Comparison of ENCODE assay signal across 8 cellular contexts in the genomic region with DNA sequence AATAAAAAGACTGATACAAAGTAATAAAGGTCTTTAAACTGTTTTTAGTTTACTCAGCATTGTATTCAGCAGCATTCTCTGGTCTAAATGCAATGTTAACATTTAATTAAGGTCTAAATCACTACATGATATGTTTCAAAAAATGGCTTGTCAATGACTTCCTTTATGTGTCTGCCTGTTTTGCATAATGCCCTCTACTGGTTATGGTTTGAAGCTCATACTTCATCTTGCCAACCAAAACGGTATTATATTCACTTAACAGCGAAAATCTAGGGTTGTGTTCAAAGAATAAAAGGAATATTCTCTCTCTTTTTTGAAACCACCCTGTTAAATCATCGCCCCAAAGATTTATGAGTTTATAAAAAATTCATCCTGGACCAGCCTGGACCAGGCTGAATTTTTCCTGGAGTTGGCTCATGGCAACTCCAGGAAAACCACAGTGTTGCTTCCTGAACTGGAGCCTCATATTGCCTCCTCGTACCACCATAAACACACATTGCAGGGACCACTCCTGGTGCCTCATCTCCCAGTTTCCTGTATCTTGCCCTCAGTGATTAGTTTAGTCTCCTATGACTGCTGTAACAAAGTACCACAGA. TPM values are rescaled to one million over a fixed set of nuclear protein-coding genes. Genes with fewer than 3 reads are reported as not detected.
DNase-seq lines count a peak whose midpoint lies in the region; ATAC-seq and TF ChIP-seq lines count a peak whose summit lies in the region.

No MANE protein-coding gene starts in this region.

- ATAC-seq in HG03159 (IDR thresholded peaks at IDR 0.05; ENCODE audit: unreplicated experiment) (peak; percentile 72), left lobe of liver (peak; percentile 60)

- H3K4me3 ChIP-seq in SK-N-SH (ENCODE audit: low read depth in 2 of 2, low read length in 1 of 2) (no peak overlapping the region), prostate gland (no peak overlapping the region)

- H2AFZ ChIP-seq in SK-N-SH (ENCODE audit: low read depth) = no peak overlapping the region

- TF ChIP-seq POLR2A in prostate gland (IDR thresholded peaks at IDR 0.05) = no peak

- intact Hi-C loops in prostate gland (cut with DNase I) = no loop called here

- H3K9me2 ChIP-seq in SK-N-SH = no peaks in the 10 kb centered on the region

- H3K9ac ChIP-seq in SK-N-SH = no peak overlapping the region

- no peaks in the 10 kb centered on the region for H3K4me1 ChIP-seq in SK-N-SH (ENCODE audit: control insufficient read depth in 1 of 2, insufficient read depth in 2 of 2, low read depth in 1 of 2, low read length in 1 of 2)
- H3K4me1 ChIP-seq in prostate gland (replicated peaks) = no peaks in the 10 kb centered on the region

- H4K20me1 ChIP-seq in SK-N-SH (ENCODE audit: insufficient read depth) = no peaks in the 10 kb centered on the region

- DNase-seq in COLO829 (ENCODE audit: low spot score) = peak; percentile 76
- no peak for DNase-seq in SK-N-SH
- DNase-seq in left lobe of liver (ENCODE audit: low spot score) = no peak
- no peak for DNase-seq in activated gamma-delta T cell (lab: John Stamatoyannopoulos, UW)
- no peak for DNase-seq in hepatic stellate cell (ENCODE audit: low spot score)
- no peak for DNase-seq in prostate gland (ENCODE audit: low spot score)
- no peak for DNase-seq in amygdala (lab: John Stamatoyannopoulos, UW)

- H3K27me3 ChIP-seq in SK-N-SH (ENCODE audit: insufficient read depth) (no peaks in the 10 kb centered on the region), prostate gland (replicated peaks; ENCODE audit: insufficient read depth) (no peaks in the 10 kb centered on the region)

- no peak for TF ChIP-seq EP300 in SK-N-SH (IDR thresholded peaks at IDR 0.05; ENCODE audit: borderline replicate concordance in 1 of 2, low read depth in 1 of 2, low read length in 1 of 2)

- H3F3A ChIP-seq in SK-N-SH (replicated peaks; ENCODE audit: insufficient read depth) = no peaks in the 10 kb centered on the region

- POLR2A ChIA-PET in SK-N-SH (lab: Yijun Ruan, JAX) = no interaction called here

- WGBS in SK-N-SH (ENCODE audit: low lambda C conversion rate) = 49% methylated on average over 4 of the region's 4 CpGs
- 81% methylated on average over 4 of the region's 4 CpGs for WGBS in prostate gland

- CTCF ChIA-PET in SK-N-SH (lab: Yijun Ruan, JAX) = interaction anchor here (0.7 to 1.0 kb wide), 4 partner anchors 10 to 124 kb away, joined by 3 to 7 read pairs (median 3); no protein-coding TSS in a partner anchor

- no peak overlapping the region for H3K27ac ChIP-seq in SK-N-SH (ENCODE audit: low read depth in 2 of 2, low read length in 1 of 2)
- no peak overlapping the region for H3K27ac ChIP-seq in prostate gland

- peak; percentile 56 for TF ChIP-seq CTCF in SK-N-SH (IDR thresholded peaks at IDR 0.05)
- no peak for TF ChIP-seq CTCF in prostate gland (IDR thresholded peaks at IDR 0.05)

- H3K36me3 ChIP-seq in SK-N-SH (replicated peaks in 1 of 2; ENCODE audit: control insufficient read depth in 1 of 2, insufficient read depth in 2 of 2, low read length in 1 of 2) = no peaks in the 10 kb centered on the region
- H3K36me3 ChIP-seq in prostate gland = no peaks in the 10 kb centered on the region

- H3K4me2 ChIP-seq in SK-N-SH = no peak overlapping the region

- no peak for TF ChIP-seq RAD21 in SK-N-SH (IDR thresholded peaks at IDR 0.05; ENCODE audit: low read length)

- no peaks in the 10 kb centered on the region for H3K9me3 ChIP-seq in SK-N-SH
- no peaks in the 10 kb centered on the region for H3K9me3 ChIP-seq in prostate gland

- H3K79me2 ChIP-seq in SK-N-SH (ENCODE audit: insufficient read depth) = no peaks in the 10 kb centered on the region

TF ChIP-seq in SK-N-SH, 30 proteins besides CTCF, POLR2A, EP300 and RAD21:
- TF ChIP-seq SIN3A (IDR thresholded peaks at IDR 0.05; ENCODE audit: borderline replicate concordance, low read depth, low read length) = no peak
- no peak for TF ChIP-seq RXRA (IDR thresholded peaks at IDR 0.05; ENCODE audit: borderline replicate concordance, low read depth)
- no peak for TF ChIP-seq TEAD4 (IDR thresholded peaks at IDR 0.05; ENCODE audit: borderline replicate concordance, insufficient read depth)
- no peak for TF ChIP-seq FOXJ3 (CRISPR knock-in tag; IDR thresholded peaks at IDR 0.05)
- TF ChIP-seq MEF2A (IDR thresholded peaks at IDR 0.05; ENCODE audit: borderline replicate concordance, low read depth) = no peak
- TF ChIP-seq TCF12 (IDR thresholded peaks at IDR 0.05) = no peak
- no peak for TF ChIP-seq JUND (IDR thresholded peaks at IDR 0.05)
- TF ChIP-seq, protein P1, sequence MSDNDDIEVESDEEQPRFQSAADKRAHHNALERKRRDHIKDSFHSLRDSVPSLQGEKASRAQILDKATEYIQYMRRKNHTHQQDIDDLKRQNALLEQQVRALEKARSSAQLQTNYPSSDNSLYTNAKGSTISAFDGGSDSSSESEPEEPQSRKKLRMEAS (IDR thresholded peaks at IDR 0.05; ENCODE audit: low read depth) = no peak
- TF ChIP-seq, protein P2, sequence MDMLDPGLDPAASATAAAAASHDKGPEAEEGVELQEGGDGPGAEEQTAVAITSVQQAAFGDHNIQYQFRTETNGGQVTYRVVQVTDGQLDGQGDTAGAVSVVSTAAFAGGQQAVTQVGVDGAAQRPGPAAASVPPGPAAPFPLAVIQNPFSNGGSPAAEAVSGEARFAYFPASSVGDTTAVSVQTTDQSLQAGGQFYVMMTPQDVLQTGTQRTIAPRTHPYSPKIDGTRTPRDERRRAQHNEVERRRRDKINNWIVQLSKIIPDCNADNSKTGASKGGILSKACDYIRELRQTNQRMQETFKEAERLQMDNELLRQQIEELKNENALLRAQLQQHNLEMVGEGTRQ (IDR thresholded peaks at IDR 0.05; ENCODE audit: borderline replicate concordance, low read depth, low read length) = no peak
- no peak for TF ChIP-seq EZH2phosphoT487 (IDR thresholded peaks at IDR 0.05; ENCODE audit: borderline replicate concordance, low read depth)
- TF ChIP-seq YY1 (IDR thresholded peaks at IDR 0.05; ENCODE audit: low read depth) = no peak
- TF ChIP-seq RCOR1 (IDR thresholded peaks at IDR 0.05; ENCODE audit: low read length) = no peak
- TF ChIP-seq CHD2 (IDR thresholded peaks at IDR 0.05; ENCODE audit: low read length, partially characterized antibody) = no peak
- TF ChIP-seq TAF1 (IDR thresholded peaks at IDR 0.05; ENCODE audit: borderline replicate concordance, low read depth, low read length) = no peak
- no peak for TF ChIP-seq FOXM1 (IDR thresholded peaks at IDR 0.05; ENCODE audit: low read depth)
- no peak for TF ChIP-seq GABPA (IDR thresholded peaks at IDR 0.05; ENCODE audit: low read depth)
- TF ChIP-seq GATA2 (CRISPR knock-in tag; IDR thresholded peaks at IDR 0.05) = no peak
- TF ChIP-seq, protein P3, sequence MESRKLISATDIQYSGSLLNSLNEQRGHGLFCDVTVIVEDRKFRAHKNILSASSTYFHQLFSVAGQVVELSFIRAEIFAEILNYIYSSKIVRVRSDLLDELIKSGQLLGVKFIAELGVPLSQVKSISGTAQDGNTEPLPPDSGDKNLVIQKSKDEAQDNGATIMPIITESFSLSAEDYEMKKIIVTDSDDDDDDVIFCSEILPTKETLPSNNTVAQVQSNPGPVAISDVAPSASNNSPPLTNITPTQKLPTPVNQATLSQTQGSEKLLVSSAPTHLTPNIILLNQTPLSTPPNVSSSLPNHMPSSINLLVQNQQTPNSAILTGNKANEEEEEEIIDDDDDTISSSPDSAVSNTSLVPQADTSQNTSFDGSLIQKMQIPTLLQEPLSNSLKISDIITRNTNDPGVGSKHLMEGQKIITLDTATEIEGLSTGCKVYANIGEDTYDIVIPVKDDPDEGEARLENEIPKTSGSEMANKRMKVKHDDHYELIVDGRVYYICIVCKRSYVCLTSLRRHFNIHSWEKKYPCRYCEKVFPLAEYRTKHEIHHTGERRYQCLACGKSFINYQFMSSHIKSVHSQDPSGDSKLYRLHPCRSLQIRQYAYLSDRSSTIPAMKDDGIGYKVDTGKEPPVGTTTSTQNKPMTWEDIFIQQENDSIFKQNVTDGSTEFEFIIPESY (IDR thresholded peaks at IDR 0.05; ENCODE audit: borderline replicate concordance, low read depth) = no peak
- no peak for TF ChIP-seq SMC3 (IDR thresholded peaks at IDR 0.05; ENCODE audit: low read depth, low read length)
- TF ChIP-seq MXI1 (IDR thresholded peaks at IDR 0.05; ENCODE audit: low read depth, low read length) = no peak

RNA-seq across cellular contexts. Expression of a gene that starts 6.7 kb away (rescaled TPM):
- polyA plus RNA-seq in SK-N-SH (2012; rRNA removed) = 7.5 and 12.2 TPM in 2 replicates
- 8.1 and 8.8 TPM in 2 replicates for polyA plus RNA-seq in SK-N-SH (2012; cell fraction: cytosol; rRNA removed)
- polyA plus RNA-seq in SK-N-SH (2012; cell fraction: nucleus; rRNA removed) = 4.7 and 9.8 TPM in 2 replicates
- 1.9 TPM for total RNA-seq in left lobe of liver
- 10 to 100 TPM in 1 of 2 donors, 1 to 10 TPM in 1; 9.1 to 12.7 TPM for total RNA-seq in prostate gland

RNA-seq across cellular contexts. Expression of a gene that starts 32.9 kb away (rescaled TPM):
- polyA plus RNA-seq in SK-N-SH (2012; rRNA removed) = 8.6 and 12.0 TPM in 2 replicates
- polyA plus RNA-seq in SK-N-SH (2012; cell fraction: cytosol; rRNA removed) = 15.2 and 16.4 TPM in 2 replicates
- 6.3 and 12.8 TPM in 2 replicates for polyA plus RNA-seq in SK-N-SH (2012; cell fraction: nucleus; rRNA removed)
- total RNA-seq in left lobe of liver (1.6 TPM), prostate gland (10 to 100 TPM; 10.3 to 12.1 TPM)
